In genomic region chr2:47485751-47486300, GRCh38 we compare ENCODE assay signal across 25 cellular contexts.
A peak's percentile ranks its signal among the peaks of the same experiment; 100 is the strongest.
DNase-seq lines count a peak whose midpoint lies in the region; ATAC-seq and TF ChIP-seq lines count a peak whose summit lies in the region.
"Had no signal": no experiment of that assay in that cellular context is flagged by ENCODE, and none has a peak within 500 bp of the region (broad histone marks: within the 10 kb centered on the region; RNA-seq: fewer than 3 reads in every experiment).

No MANE protein-coding gene starts in this region.

- no peaks in the 10 kb centered on the region for H4K20me1 ChIP-seq in Karpas-422 (ENCODE audit: insufficient read depth, low read depth, low read length)

- H3K36me3 Mint-ChIP-seq in effector memory CD8-positive, alpha-beta T cell (ENCODE audit: insufficient read depth) = peaks cover 19% of the 10 kb centered on the region

- H3K4me3 Mint-ChIP-seq in effector memory CD8-positive, alpha-beta T cell = no peak overlapping the region
- H3K4me3 Mint-ChIP-seq: CD14-positive monocyte; neural crest cell; stimulated activated effector memory CD8-positive, alpha-beta T cell treated with anti-CD3 and anti-CD28 coated beads, Interleukin-12 subunit alpha, Interleukin-12 subunit beta, amount 100 ng/mL, for 72 hours had no signal

- TF ChIP-seq EP300 in suprapubic skin (IDR thresholded peaks at IDR 0.05) = no peak

- H3K4me1 Mint-ChIP-seq in effector memory CD8-positive, alpha-beta T cell (ENCODE audit: low read depth in 2 of 2) = peaks cover 9 to 14% of the 10 kb centered on the region in 2 donors
- H3K4me1 Mint-ChIP-seq: neural crest cell had no signal

- TF ChIP-seq CTCF in choroid plexus epithelial cell (conservative IDR thresholded peaks at IDR 0.05; ENCODE audit: low read depth, low read length) (no peak), suprapubic skin (IDR thresholded peaks at IDR 0.05) (no peak)

- no peak overlapping the region for H2AFZ ChIP-seq in Karpas-422 (ENCODE audit: low read length)
- H2AFZ ChIP-seq: parathyroid adenoma, PC-9 had no signal

- DNase-seq in GM04503 (ENCODE audit: low read depth) (peak; percentile 24), Karpas-422 (no peak), choroid plexus epithelial cell (ENCODE audit: low read depth) (peak; percentile 39), iris pigment epithelial cell (ENCODE audit: low read depth) (peak; percentile 71), suprapubic skin (ENCODE audit: low spot score in 2 of 2) (no peak)
- DNase-seq in effector memory CD8-positive, alpha-beta T cell = no peak
- no peak for DNase-seq in activated effector memory CD4-positive, alpha-beta T cell treated with Interleukin-2 at 50 U/mL for 16 hours
- DNase-seq: activated CD4-positive, alpha-beta T cell treated with anti-CD3 and anti-CD28 coated beads, Interleukin-2, amount 50 U/mL, for 48 hours; activated CD4-positive, CD25-positive, alpha-beta regulatory T cell; body of pancreas; cerebellar nuclear complex; DND-41; gastrocnemius medialis; NCI-H1092 treated with DMSO at 0.1 percent for 48 hours; NCI-H187 treated with DMSO at 0.1 percent for 48 hours; PC-9; SHP77; stimulated activated CD4-positive, alpha-beta T cell treated with anti-CD3 and anti-CD28 coated beads, Interleukin-12 subunit alpha, Interleukin-12 subunit beta, amount 100 ng/mL, for 4 hours; stimulated activated CD4-positive, alpha-beta T cell treated with anti-CD3 and anti-CD28 coated beads, Interleukin-4, amount 100 ng/mL, for 24 hours had no signal

- no peaks in the 10 kb centered on the region for H3K9me2 ChIP-seq in Karpas-422 (replicated peaks; ENCODE audit: insufficient read depth, low read length)

- no peaks in the 10 kb centered on the region for H3K79me2 ChIP-seq in Karpas-422 (ENCODE audit: low read length)
- H3K79me2 ChIP-seq: parathyroid adenoma had no signal

- H3K27me3 ChIP-seq in Karpas-422 (ENCODE audit: low read length) (no peaks in the 10 kb centered on the region), suprapubic skin (no peaks in the 10 kb centered on the region)
- H3K27me3 ChIP-seq: body of pancreas, gastrocnemius medialis, right atrium auricular region had no signal

- H3K9me3 ChIP-seq in Karpas-422 (ENCODE audit: low read length) = no peaks in the 10 kb centered on the region
- no peaks in the 10 kb centered on the region for H3K9me3 ChIP-seq in suprapubic skin
- H3K9me3 ChIP-seq: body of pancreas, gastrocnemius medialis, right atrium auricular region had no signal

- no peak for ATAC-seq in effector memory CD8-positive, alpha-beta T cell (replicated peaks)
- ATAC-seq: body of pancreas; gastrocnemius medialis; stimulated activated effector memory CD8-positive, alpha-beta T cell treated with anti-CD3 and anti-CD28 coated beads, Interleukin-12 subunit alpha, Interleukin-12 subunit beta, amount 100 ng/mL, for 72 hours had no signal

- peak overlapping the region; percentile 58 for H3K4me2 ChIP-seq in Karpas-422 (ENCODE audit: low read depth, low read length, poor library complexity, severe bottlenecking)
- H3K4me2 ChIP-seq: PC-9 had no signal

- TF ChIP-seq POLR2A in suprapubic skin (IDR thresholded peaks at IDR 0.05) = no peak

- peaks cover 38% of the 10 kb centered on the region; the same call in 1 of the 2 replicates for H3K36me3 ChIP-seq in Karpas-422 (ENCODE audit: insufficient read depth, low read length)
- peaks cover 22% of the 10 kb centered on the region for H3K36me3 ChIP-seq in suprapubic skin
- H3K36me3 ChIP-seq: gastrocnemius medialis had no signal

- peak overlapping the region; percentile 57 for H3K9ac ChIP-seq in Karpas-422 (ENCODE audit: low read length)
- H3K9ac ChIP-seq: parathyroid adenoma had no signal

- 81% methylated on average over 6 of the region's 6 CpGs for WGBS in suprapubic skin

- no peaks in the 10 kb centered on the region for H3K27me3 Mint-ChIP-seq in effector memory CD8-positive, alpha-beta T cell

- H3K27ac Mint-ChIP-seq in effector memory CD8-positive, alpha-beta T cell = no peak overlapping the region
- H3K27ac Mint-ChIP-seq: CD14-positive monocyte; stimulated activated effector memory CD8-positive, alpha-beta T cell treated with anti-CD3 and anti-CD28 coated beads, Interleukin-12 subunit alpha, Interleukin-12 subunit beta, amount 100 ng/mL, for 72 hours had no signal

- no peaks in the 10 kb centered on the region for H3K9me3 Mint-ChIP-seq in effector memory CD8-positive, alpha-beta T cell
- H3K9me3 Mint-ChIP-seq: neural crest cell; stimulated activated effector memory CD8-positive, alpha-beta T cell treated with anti-CD3 and anti-CD28 coated beads, Interleukin-12 subunit alpha, Interleukin-12 subunit beta, amount 100 ng/mL, for 72 hours had no signal

- H3K4me3 ChIP-seq in Karpas-422 (ENCODE audit: low read length) = no peak overlapping the region
- H3K4me3 ChIP-seq in choroid plexus epithelial cell (ENCODE audit: low read depth, low read length) = no peak overlapping the region
- H3K4me3 ChIP-seq in suprapubic skin = no peak overlapping the region
- H3K4me3 ChIP-seq: body of pancreas, gastrocnemius medialis, PC-9, right atrium auricular region had no signal

- H3K4me1 ChIP-seq in Karpas-422 (ENCODE audit: low read length) (peaks cover 48% of the 10 kb centered on the region), suprapubic skin (no peaks in the 10 kb centered on the region)
- H3K4me1 ChIP-seq: body of pancreas, gastrocnemius medialis, parathyroid adenoma, right atrium auricular region had no signal

- H3K27ac ChIP-seq in Karpas-422 (ENCODE audit: low read length) (peak overlapping the region; percentile 93), suprapubic skin (no peak overlapping the region)
- H3K27ac ChIP-seq: body of pancreas, epithelial cell of prostate, gastrocnemius medialis, parathyroid adenoma, PC-9, right atrium auricular region had no signal

Comparison
In these comparisons a context has a peak if more than half of its experiments do, and no peak if none do; other contexts are left out.
1. DNase-seq: peak in GM04503 (single experiment), choroid plexus epithelial cell (single experiment) and iris pigment epithelial cell (single experiment); none in Karpas-422 (single experiment), effector memory CD8-positive, alpha-beta T cell (0 of 3), activated effector memory CD4-positive, alpha-beta T cell treated with Interleukin-2 at 50 U/mL for 16 hours (single experiment) and suprapubic skin (0 of 2).